In genomic region chr6:52336919-52337561, GRCh38 we compare ENCODE assay signal across 17 cellular contexts. TPM values are rescaled to one million over a fixed set of nuclear protein-coding genes. Genes with fewer than 3 reads are reported as not detected.
DNase-seq lines count a peak whose midpoint lies in the region; ATAC-seq, FAIRE-seq and TF ChIP-seq lines count a peak whose summit lies in the region.
"Had no signal": no experiment of that assay in that cellular context is flagged by ENCODE, and none has a peak within 500 bp of the region (broad histone marks: within the 10 kb centered on the region; RNA-seq: fewer than 3 reads in every experiment).

No MANE protein-coding gene starts in this region.

- no peaks in the 10 kb centered on the region for H4K20me1 ChIP-seq in mammary epithelial cell (ENCODE audit: insufficient read depth, low read length)

- H3K4me2 ChIP-seq in A549 = 0 out of 3 replicates have a peak overlapping the region, but pooled peaks have one; percentile 11
- H3K4me2 ChIP-seq in mammary epithelial cell (ENCODE audit: insufficient read depth, low read depth, low read length) = no peak overlapping the region

- no peaks in the 10 kb centered on the region for H3K27me3 ChIP-seq in mammary epithelial cell (ENCODE audit: insufficient read depth, low read length)

- TF ChIP-seq POLR2A in A549 (IDR thresholded peaks at IDR 0.05; ENCODE audit: low read length) = no peak

- ATAC-seq in A549 = no peak
- peak; percentile 12 for ATAC-seq in HG02610 (IDR thresholded peaks at IDR 0.05; ENCODE audit: unreplicated experiment)
- no peak for ATAC-seq in activated CD8-positive, alpha-beta T cell treated with anti-CD3 and anti-CD28 coated beads, Interleukin-2, amount 10 ng/mL, durations not matched to agents 7 days and 5 days
- ATAC-seq in left cardiac atrium = no peak

- DNase-seq in A549 (ENCODE audit: low read depth in 1 of 2, low spot score in 1 of 2) = no peak
- no peak for DNase-seq in Calu3
- no peak for DNase-seq in activated CD8-positive, alpha-beta T cell treated with anti-CD3 and anti-CD28 coated beads, Interleukin-2, amount 10 ng/mL, durations not matched to agents 7 days and 5 days
- no peak for DNase-seq in left cardiac atrium
- DNase-seq in mammary epithelial cell = no peak
- no peak for DNase-seq in endothelial cell (ENCODE audit: low spot score)
- no peak for DNase-seq in NCI-H82 treated with DMSO at 0.1 percent for 48 hours (lab: John Stamatoyannopoulos, UW; ENCODE audit: unreplicated experiment)
- DNase-seq: activated gamma-delta T cell treated with Interleukin-2 at 50 U/mL for 16 hours, hypothalamus, kidney glomerular epithelial cell, mesenchymal stem cell, Right ventricle myocardium superior, WERI-Rb-1 had no signal

- dilution Hi-C loops in mammary epithelial cell (cut with HindIII; ENCODE audit: low sequenced_read_pairs) = loop anchor here (5.0 kb wide), 1 partner anchor 55 kb away; the partner anchor contains the start of gene MCM3

- H3K9me3 Mint-ChIP-seq in Calu3 (ENCODE audit: low read depth, unreplicated experiment) = no peaks in the 10 kb centered on the region
- H3K9me3 Mint-ChIP-seq in activated CD8-positive, alpha-beta T cell treated with anti-CD3 and anti-CD28 coated beads, Interleukin-2, amount 10 ng/mL, durations not matched to agents 7 days and 5 days (ENCODE audit: insufficient read depth) = no peaks in the 10 kb centered on the region
- no peaks in the 10 kb centered on the region for H3K9me3 Mint-ChIP-seq in endothelial cell (ENCODE audit: unreplicated experiment)
- H3K9me3 Mint-ChIP-seq: nephron; T-helper 1 cell treated with Interleukin-12 subunit alpha and Interleukin-12 subunit beta and Interleukin-4 antibody, amounts not matched to agents 30 μg/mL and 1 μg/mL, for 36 hours had no signal

- H3K27me3 Mint-ChIP-seq in Calu3 (ENCODE audit: unreplicated experiment) (no peaks in the 10 kb centered on the region), endothelial cell (ENCODE audit: unreplicated experiment) (peaks cover 1% of the 10 kb centered on the region)
- no peaks in the 10 kb centered on the region for H3K27me3 Mint-ChIP-seq in activated CD8-positive, alpha-beta T cell treated with anti-CD3 and anti-CD28 coated beads, Interleukin-2, amount 10 ng/mL, durations not matched to agents 7 days and 5 days (ENCODE audit: low read depth)

- H3K36me3 Mint-ChIP-seq in Calu3 (ENCODE audit: insufficient read depth, unreplicated experiment) = no peaks in the 10 kb centered on the region
- H3K36me3 Mint-ChIP-seq in activated CD8-positive, alpha-beta T cell treated with anti-CD3 and anti-CD28 coated beads, Interleukin-2, amount 10 ng/mL, durations not matched to agents 7 days and 5 days (ENCODE audit: low read depth) = no peaks in the 10 kb centered on the region
- no peaks in the 10 kb centered on the region for H3K36me3 Mint-ChIP-seq in endothelial cell (ENCODE audit: low read depth, unreplicated experiment)

- no peak for FAIRE-seq in A549 (lab: Jason Lieb, UNC)
- FAIRE-seq: astrocyte had no signal

- CTCF ChIA-PET in A549 (lab: Yijun Ruan, JAX) (no interaction called here), Calu3 (lab: Charles Lee) (interaction anchor here (0.9 to 2.5 kb wide), 4 partner anchors 9 to 27 kb away, joined by 3 to 12 read pairs (median 5); no protein-coding TSS in a partner anchor), mammary epithelial cell (lab: Charles Lee; ENCODE audit: low non-redundant PET) (no interaction called here)
- CTCF ChIA-PET in activated CD8-positive, alpha-beta T cell treated with anti-CD3 and anti-CD28 coated beads, Interleukin-2, amount 10 ng/mL, durations not matched to agents 7 days and 5 days (lab: Charles Lee) = interaction anchor here (1.0 to 2.3 kb wide), 10 partner anchors 15 to 65 kb away, joined by 3 to 19 read pairs (median 4); partner anchors contain the start of genes MCM3 and PAQR8

- H3K79me2 ChIP-seq in mammary epithelial cell (ENCODE audit: insufficient read depth, low read length) = no peaks in the 10 kb centered on the region

- no peak overlapping the region for H2AFZ ChIP-seq in mammary epithelial cell (ENCODE audit: low read depth, low read length)

- H3K27ac ChIP-seq in A549 = no peak overlapping the region
- H3K27ac ChIP-seq in mammary epithelial cell (ENCODE audit: insufficient read depth, low read depth, low read length) = no peak overlapping the region
- H3K27ac ChIP-seq: WERI-Rb-1 had no signal

- H3K4me1 ChIP-seq in A549 (peaks cover 6% of the 10 kb centered on the region; the same call in 2 of the 3 replicates), mammary epithelial cell (ENCODE audit: insufficient read depth, low read length) (peaks cover 4% of the 10 kb centered on the region)

- POLR2A ChIA-PET in A549 (lab: Yijun Ruan, JAX) = no interaction called here
- POLR2A ChIA-PET in activated CD8-positive, alpha-beta T cell treated with anti-CD3 and anti-CD28 coated beads, Interleukin-2, amount 10 ng/mL, durations not matched to agents 7 days and 5 days (lab: Charles Lee) = interaction anchor here (0.7 to 2.6 kb wide), 2 partner anchors 25 to 30 kb away, joined by 3 to 8 read pairs; partner anchors contain the start of gene PAQR8

- H3K4me3 Mint-ChIP-seq in Calu3 (ENCODE audit: low read depth, unreplicated experiment) = no peak overlapping the region
- no peak overlapping the region for H3K4me3 Mint-ChIP-seq in activated CD8-positive, alpha-beta T cell treated with anti-CD3 and anti-CD28 coated beads, Interleukin-2, amount 10 ng/mL, durations not matched to agents 7 days and 5 days
- no peak overlapping the region for H3K4me3 Mint-ChIP-seq in endothelial cell (ENCODE audit: unreplicated experiment)
- H3K4me3 Mint-ChIP-seq: nephron; T-helper 1 cell treated with Interleukin-12 subunit alpha and Interleukin-12 subunit beta and Interleukin-4 antibody, amounts not matched to agents 30 μg/mL and 1 μg/mL, for 36 hours had no signal

- no peak for TF ChIP-seq RAD21 in A549 (conservative IDR thresholded peaks at IDR 0.05 in 1 of 2, IDR thresholded peaks at IDR 0.05 in 1 of 2)

- H3K4me1 Mint-ChIP-seq in Calu3 (ENCODE audit: low read depth, unreplicated experiment) (peaks cover 69% of the 10 kb centered on the region), endothelial cell (ENCODE audit: unreplicated experiment) (peaks cover 2% of the 10 kb centered on the region)
- H3K4me1 Mint-ChIP-seq in activated CD8-positive, alpha-beta T cell treated with anti-CD3 and anti-CD28 coated beads, Interleukin-2, amount 10 ng/mL, durations not matched to agents 7 days and 5 days (ENCODE audit: low read depth) = peaks cover 71% of the 10 kb centered on the region

- H3K36me3 ChIP-seq in mammary epithelial cell (ENCODE audit: insufficient read depth, low read length) = no peaks in the 10 kb centered on the region
- H3K36me3 ChIP-seq: WERI-Rb-1 had no signal

- intact Hi-C loops in Calu3 (cut with micrococcal nuclease; ENCODE audit: unreplicated experiment) = no loop called here
- intact Hi-C loops in left cardiac atrium (cut with DNase I) = no loop called here
- intact Hi-C loops in mammary epithelial cell (cut with micrococcal nuclease) = no loop called here

- H3K9me3 ChIP-seq in A549 (no peaks in the 10 kb centered on the region), mammary epithelial cell (replicated peaks; ENCODE audit: insufficient read depth, low read length) (no peaks in the 10 kb centered on the region)

- peak overlapping the region; percentile 65 for H3K27ac Mint-ChIP-seq in Calu3 (ENCODE audit: unreplicated experiment)
- peak overlapping the region; percentile 53 for H3K27ac Mint-ChIP-seq in activated CD8-positive, alpha-beta T cell treated with anti-CD3 and anti-CD28 coated beads, Interleukin-2, amount 10 ng/mL, durations not matched to agents 7 days and 5 days
- no peak overlapping the region for H3K27ac Mint-ChIP-seq in endothelial cell (ENCODE audit: unreplicated experiment)
- H3K27ac Mint-ChIP-seq: nephron; T-helper 1 cell treated with Interleukin-12 subunit alpha and Interleukin-12 subunit beta and Interleukin-4 antibody, amounts not matched to agents 30 μg/mL and 1 μg/mL, for 36 hours had no signal

- TF ChIP-seq CTCF in A549 (IDR thresholded peaks at IDR 0.05) (no peak), Calu3 (IDR thresholded peaks at IDR 0.05; ENCODE audit: unreplicated experiment) (no peak), mammary epithelial cell (conservative IDR thresholded peaks at IDR 0.05 in 1 of 2, IDR thresholded peaks at IDR 0.05 in 1 of 2; ENCODE audit: extremely low read depth in 1 of 2, insufficient read depth in 1 of 2, low read depth in 1 of 2, low read length in 2 of 2) (no peak), endothelial cell (IDR thresholded peaks at IDR 0.05; ENCODE audit: unreplicated experiment) (no peak)

- 92% methylated on average over 6 of the region's 6 CpGs for WGBS in A549 (ENCODE audit: missing lambda C conversion rate)
- WGBS in mammary epithelial cell (ENCODE audit: low coverage, missing lambda C conversion rate) = 98% methylated on average over 6 of the region's 6 CpGs

- in situ Hi-C loops in mammary epithelial cell (cut with MboI; ENCODE audit: low sequenced_read_pairs in 2 of 2) = no loop called here

- H3K4me3 ChIP-seq in A549 = no peak overlapping the region
- no peak overlapping the region for H3K4me3 ChIP-seq in mammary epithelial cell (replicated peaks in 1 of 3; ENCODE audit: insufficient read depth in 1 of 3, low read depth in 2 of 3, low read length in 3 of 3)

- no peak for TF ChIP-seq EP300 in A549 (IDR thresholded peaks at IDR 0.05)

- no peak overlapping the region for H3K9ac ChIP-seq in mammary epithelial cell (ENCODE audit: insufficient read depth, low read length)

- BruUV-seq in Calu3 (replicated peaks; lab: Mats Ljungman, UMichigan) (no TSS peak), mammary epithelial cell (replicated peaks; lab: Mats Ljungman, UMichigan) (no TSS peak)

RNA-seq across cellular contexts. Expression of gene PAQR8, which starts 24.9 kb away (rescaled TPM):
- 1.2 and 1.3 TPM in 2 replicates for polyA plus RNA-seq in A549 (2011; rRNA removed)
- 0.24 and 0.35 TPM in 2 replicates for polyA plus RNA-seq in A549 (2012; cell fraction: cytosol; rRNA removed)
- 0.27 and 0.36 TPM in 2 replicates for polyA plus RNA-seq in A549 (2012; cell fraction: nucleus; rRNA removed)
- 0.50 to 0.84 TPM (median 0.80 TPM) in 3 replicates for polyA plus RNA-seq in A549 (2017; fragmentation: RNase III; extraction: RNeasy Plus Mini Kit Qiagen cat#74134 plus additional on column Dnase treatment)
- 0.99 and 1.6 TPM in 2 replicates for polyA minus RNA-seq in A549 (2011; rRNA and poly(A)+ RNA removed)
- total RNA-seq in Calu3 (2022) = 16.1 and 16.3 TPM in 2 replicates
- total RNA-seq in activated CD8-positive, alpha-beta T cell treated with anti-CD3 and anti-CD28 coated beads, Interleukin-2, amount 10 ng/mL, durations not matched to agents 7 days and 5 days = 10 to 100 TPM; 23.0 to 25.7 TPM
- 1 to 10 TPM; 3.0 to 3.9 TPM for total RNA-seq in left cardiac atrium
- 1 to 10 TPM in 1 of 2 donors, under 1 TPM in 1; 0.17 to 3.4 TPM for total RNA-seq in mammary epithelial cell
- polyA plus RNA-seq in mammary epithelial cell = 1.4 TPM
- 2.2 TPM for polyA minus RNA-seq in mammary epithelial cell
- total RNA-seq in endothelial cell (ENCODE audit: unreplicated experiment) = 7.5 TPM

RNA-seq across cellular contexts. Expression of gene MCM3, which starts 52.5 kb away (rescaled TPM):
- polyA plus RNA-seq in A549 (2011; rRNA removed) = 105 and 111 TPM in 2 replicates
- polyA plus RNA-seq in A549 (2012; cell fraction: cytosol; rRNA removed) = 106 and 111 TPM in 2 replicates
- 148 and 202 TPM in 2 replicates for polyA plus RNA-seq in A549 (2012; cell fraction: nucleus; rRNA removed)
- 94.7 to 101 TPM (median 95.9 TPM) in 3 replicates for polyA plus RNA-seq in A549 (2017; fragmentation: RNase III; extraction: RNeasy Plus Mini Kit Qiagen cat#74134 plus additional on column Dnase treatment)
- polyA minus RNA-seq in A549 (2011; rRNA and poly(A)+ RNA removed) = 106 and 117 TPM in 2 replicates
- total RNA-seq in Calu3 (2022) = 116 and 117 TPM in 2 replicates
- 100 to 1,000 TPM; 217 to 220 TPM for total RNA-seq in activated CD8-positive, alpha-beta T cell treated with anti-CD3 and anti-CD28 coated beads, Interleukin-2, amount 10 ng/mL, durations not matched to agents 7 days and 5 days
- 10 to 100 TPM; 27.2 to 28.4 TPM for total RNA-seq in left cardiac atrium
- total RNA-seq in mammary epithelial cell = 10 to 100 TPM; 23.5 to 69.5 TPM
- 127 TPM for polyA plus RNA-seq in mammary epithelial cell
- polyA minus RNA-seq in mammary epithelial cell = 152 TPM
- total RNA-seq in endothelial cell (ENCODE audit: unreplicated experiment) = 50.0 TPM

Comparison
In these comparisons a context has a peak if more than half of its experiments do, and no peak if none do; other contexts are left out.
1. CTCF ChIA-PET loops: an anchor here in Calu3 (0.9 to 2.5 kb wide) and activated CD8-positive, alpha-beta T cell treated with anti-CD3 and anti-CD28 coated beads, Interleukin-2, amount 10 ng/mL, durations not matched to agents 7 days and 5 days (1.0 to 2.3 kb wide); none called in A549 and mammary epithelial cell.